11 cellular contexts compared by ENCODE assay signal in genomic region chr15:51752918-51753317, GRCh38. TPM values are rescaled to one million over a fixed set of nuclear protein-coding genes. Genes with fewer than 3 reads are reported as not detected.
DNase-seq lines count a peak whose midpoint lies in the region; ATAC-seq and TF ChIP-seq lines count a peak whose summit lies in the region.
"Had no signal": no experiment of that assay in that cellular context is flagged by ENCODE, and none has a peak within 500 bp of the region (broad histone marks: within the 10 kb centered on the region; RNA-seq: fewer than 3 reads in every experiment).

No MANE protein-coding gene starts in this region.

- intact Hi-C loops in spleen (cut with DNase I; ENCODE audit: low total_unique reads), result no loop called here

- H3K36me3 ChIP-seq in endocrine pancreas (ENCODE audit: control insufficient read depth, insufficient read depth, low read length) (no peaks in the 10 kb centered on the region), spleen (no peaks in the 10 kb centered on the region)
- H3K36me3 ChIP-seq: adrenal gland, heart right ventricle, WERI-Rb-1 had no signal

- H3K27ac Mint-ChIP-seq in activated CD4-positive, alpha-beta T cell treated with anti-CD3 and anti-CD28 coated beads, Interleukin-2, amount 10 ng/mL, durations not matched to agents 7 days and 5 days, result no peak overlapping the region
- H3K27ac Mint-ChIP-seq in stimulated activated effector memory CD8-positive, alpha-beta T cell treated with anti-CD3 and anti-CD28 coated beads, Interleukin-12 subunit alpha, Interleukin-12 subunit beta, amount 100 ng/mL, for 72 hours, result no peak overlapping the region

- peaks cover 9% of the 10 kb centered on the region for H3K9me3 Mint-ChIP-seq in activated CD4-positive, alpha-beta T cell treated with anti-CD3 and anti-CD28 coated beads, Interleukin-2, amount 10 ng/mL, durations not matched to agents 7 days and 5 days
- H3K9me3 Mint-ChIP-seq in stimulated activated effector memory CD8-positive, alpha-beta T cell treated with anti-CD3 and anti-CD28 coated beads, Interleukin-12 subunit alpha, Interleukin-12 subunit beta, amount 100 ng/mL, for 72 hours, result no peaks in the 10 kb centered on the region

- no peak overlapping the region for H3K9ac ChIP-seq in endocrine pancreas (ENCODE audit: control insufficient read depth, insufficient read depth, low read length)

- peaks cover 18% of the 10 kb centered on the region for H3K36me3 Mint-ChIP-seq in activated CD4-positive, alpha-beta T cell treated with anti-CD3 and anti-CD28 coated beads, Interleukin-2, amount 10 ng/mL, durations not matched to agents 7 days and 5 days (ENCODE audit: low read depth)
- H3K36me3 Mint-ChIP-seq in stimulated activated effector memory CD8-positive, alpha-beta T cell treated with anti-CD3 and anti-CD28 coated beads, Interleukin-12 subunit alpha, Interleukin-12 subunit beta, amount 100 ng/mL, for 72 hours, result no peaks in the 10 kb centered on the region

- CTCF ChIA-PET in activated CD4-positive, alpha-beta T cell treated with anti-CD3 and anti-CD28 coated beads, Interleukin-2, amount 10 ng/mL, durations not matched to agents 7 days and 5 days (lab: Charles Lee), result no interaction called here

- H3K9me3 ChIP-seq in endocrine pancreas (ENCODE audit: control insufficient read depth, low read length), result no peaks in the 10 kb centered on the region
- H3K9me3 ChIP-seq in spleen, result no peaks in the 10 kb centered on the region
- H3K9me3 ChIP-seq: adrenal gland, heart right ventricle had no signal

- peak overlapping the region; percentile 41 for H3K4me3 ChIP-seq in endocrine pancreas (ENCODE audit: control insufficient read depth, insufficient read depth, low read length)
- peak overlapping the region in 2 of 8 donors; percentile 89 to 98 for H3K4me3 ChIP-seq in spleen

- peaks cover 38% of the 10 kb centered on the region for H3K4me1 Mint-ChIP-seq in activated CD4-positive, alpha-beta T cell treated with anti-CD3 and anti-CD28 coated beads, Interleukin-2, amount 10 ng/mL, durations not matched to agents 7 days and 5 days
- peaks cover 25% of the 10 kb centered on the region for H3K4me1 Mint-ChIP-seq in stimulated activated effector memory CD8-positive, alpha-beta T cell treated with anti-CD3 and anti-CD28 coated beads, Interleukin-12 subunit alpha, Interleukin-12 subunit beta, amount 100 ng/mL, for 72 hours

- H3K27ac ChIP-seq in spleen, result no peak overlapping the region
- H3K27ac ChIP-seq: WERI-Rb-1 had no signal

- WGBS in spleen, 5 donors, result 41 to 78% (median 58%) methylated on average over 5 of the region's 5 CpGs

- no peak for ATAC-seq in stimulated activated effector memory CD8-positive, alpha-beta T cell treated with anti-CD3 and anti-CD28 coated beads, Interleukin-12 subunit alpha, Interleukin-12 subunit beta, amount 100 ng/mL, for 72 hours
- no peak for ATAC-seq in HG03521 (IDR thresholded peaks at IDR 0.05; ENCODE audit: unreplicated experiment)

- TF ChIP-seq CTCF in spleen (IDR thresholded peaks at IDR 0.05 in 8 of 11, conservative IDR thresholded peaks at IDR 0.05 in 3 of 11), result no peak

- peak overlapping the region; percentile 82 for H3K4me3 Mint-ChIP-seq in activated CD4-positive, alpha-beta T cell treated with anti-CD3 and anti-CD28 coated beads, Interleukin-2, amount 10 ng/mL, durations not matched to agents 7 days and 5 days
- H3K4me3 Mint-ChIP-seq in stimulated activated effector memory CD8-positive, alpha-beta T cell treated with anti-CD3 and anti-CD28 coated beads, Interleukin-12 subunit alpha, Interleukin-12 subunit beta, amount 100 ng/mL, for 72 hours, result peak overlapping the region; percentile 84

- POLR2A ChIA-PET in activated CD4-positive, alpha-beta T cell treated with anti-CD3 and anti-CD28 coated beads, Interleukin-2, amount 10 ng/mL, durations not matched to agents 7 days and 5 days (lab: Charles Lee), result no interaction called here

- H3K27me3 ChIP-seq in endocrine pancreas (ENCODE audit: control insufficient read depth, insufficient read depth, low read length) (no peaks in the 10 kb centered on the region), spleen (replicated peaks in 1 of 7) (peaks cover 0 to 7% (median 0%) of the 10 kb centered on the region in 7 donors)
- H3K27me3 ChIP-seq: adrenal gland had no signal

- no peak for DNase-seq in activated CD4-positive, alpha-beta T cell treated with anti-CD3 and anti-CD28 coated beads, Interleukin-2, amount 10 ng/mL, durations not matched to agents 7 days and 5 days
- DNase-seq in activated CD4-positive, alpha-beta T cell treated with anti-CD3 and anti-CD28 coated beads, Interleukin-2, amount 50 U/mL, for 1 hour, result no peak
- DNase-seq in SKM-1 (lab: John Stamatoyannopoulos, UW; ENCODE audit: unreplicated experiment), result peak; percentile 31
- DNase-seq in stimulated activated effector memory CD8-positive, alpha-beta T cell treated with anti-CD3 and anti-CD28 coated beads, Interleukin-12 subunit alpha, Interleukin-12 subunit beta, amount 100 ng/mL, for 72 hours (ENCODE audit: low spot score in 2 of 2), result no peak
- no peak for DNase-seq in spleen
- no peak for DNase-seq in HCEC 1CT
- DNase-seq: adrenal gland, heart right ventricle, WERI-Rb-1 had no signal

- peaks cover 35% of the 10 kb centered on the region for H3K27me3 Mint-ChIP-seq in activated CD4-positive, alpha-beta T cell treated with anti-CD3 and anti-CD28 coated beads, Interleukin-2, amount 10 ng/mL, durations not matched to agents 7 days and 5 days

- no peaks in the 10 kb centered on the region for H3K4me1 ChIP-seq in endocrine pancreas (ENCODE audit: control insufficient read depth, insufficient read depth, low read length)
- H3K4me1 ChIP-seq in spleen, result peaks cover 5 to 71% (median 41%) of the 10 kb centered on the region in 6 donors

- TF ChIP-seq POLR2A in spleen (IDR thresholded peaks at IDR 0.05), result no peak

RNA-seq across cellular contexts. Expression of gene TMOD2, which starts 1.5 kb away (rescaled TPM):
- 10 to 100 TPM; 10.9 to 12.8 TPM for total RNA-seq in activated CD4-positive, alpha-beta T cell treated with anti-CD3 and anti-CD28 coated beads, Interleukin-2, amount 10 ng/mL, durations not matched to agents 7 days and 5 days
- 10 to 100 TPM in 6 of 7 donors, 1 to 10 TPM in 1; 9.0 to 21.1 (median 15.9) TPM for total RNA-seq in spleen
- 1 to 10 TPM; 1.3 to 2.6 (median 1.6) TPM for polyA plus RNA-seq in spleen

RNA-seq across cellular contexts. Expression of gene LYSMD2, which starts 15.5 kb away (rescaled TPM):
- 10 to 100 TPM; 18.2 to 23.6 TPM for total RNA-seq in activated CD4-positive, alpha-beta T cell treated with anti-CD3 and anti-CD28 coated beads, Interleukin-2, amount 10 ng/mL, durations not matched to agents 7 days and 5 days
- total RNA-seq in spleen, result 10 to 100 TPM; 18.1 to 41.7 (median 24.2) TPM
- polyA plus RNA-seq in spleen, result 10 to 100 TPM; 32.7 to 39.0 (median 35.5) TPM
